9 cellular contexts compared by ENCODE assay signal in genomic region chr4:2756691-2757350, GRCh38. TPM values are rescaled to one million over a fixed set of nuclear protein-coding genes. Genes with fewer than 3 reads are reported as not detected.
DNase-seq lines count a peak whose midpoint lies in the region; ATAC-seq, FAIRE-seq and TF ChIP-seq lines count a peak whose summit lies in the region.
"Had no signal": no experiment of that assay in that cellular context is flagged by ENCODE, and none has a peak within 500 bp of the region (broad histone marks: within the 10 kb centered on the region; RNA-seq: fewer than 3 reads in every experiment).

No MANE protein-coding gene starts in this region.

- peaks cover 9% of the 10 kb centered on the region for H3K36me3 Mint-ChIP-seq in MCF 10A (ENCODE audit: insufficient read depth, unreplicated experiment)
- no peaks in the 10 kb centered on the region for H3K36me3 Mint-ChIP-seq in naive B cell

- FAIRE-seq in RCC 7860 (lab: Jason Lieb, UNC): no peak
- FAIRE-seq: GM18507 had no signal

- H3K27ac Mint-ChIP-seq in MCF 10A (ENCODE audit: low read depth, unreplicated experiment): peak overlapping the region; percentile 16
- peak overlapping the region; percentile 64 to 97 (median 85) for H3K27ac Mint-ChIP-seq in naive B cell

- intact Hi-C loops in MCF 10A (cut with micrococcal nuclease): loop anchor here (2.0 kb wide), 1 partner anchor 180 kb away; no protein-coding TSS in a partner anchor

- peak overlapping the region; percentile 68 for H3K4me3 Mint-ChIP-seq in MCF 10A (ENCODE audit: unreplicated experiment)
- H3K4me3 Mint-ChIP-seq in naive B cell: peak overlapping the region; percentile 76 to 90 (median 82)

- ATAC-seq in HG02943 (IDR thresholded peaks at IDR 0.05; ENCODE audit: low read depth, unreplicated experiment) (peak; percentile 13), naive B cell (ENCODE audit: low read depth in 2 of 2) (no peak), HG03097 (IDR thresholded peaks at IDR 0.05; ENCODE audit: low FRiP score, unreplicated experiment) (no peak), GM21529 (IDR thresholded peaks at IDR 0.05; ENCODE audit: unreplicated experiment) (no peak)

- POLR2A ChIA-PET in AG04450 (lab: Yijun Ruan, JAX): interaction anchor here (0.5 kb wide), 1 partner anchor 898 kb away, joined by 5 read pairs; no protein-coding TSS in a partner anchor
- POLR2A ChIA-PET in MCF 10A (lab: Yijun Ruan, JAX): interaction anchor here (1.0 to 2.0 kb wide), 4 partner anchors 14 to 180 kb away, joined by 4 to 17 read pairs (median 10); no protein-coding TSS in a partner anchor

- H3K9me3 Mint-ChIP-seq in MCF 10A (ENCODE audit: unreplicated experiment) (no peaks in the 10 kb centered on the region), naive B cell (no peaks in the 10 kb centered on the region)

- DNase-seq in AG04450 (ENCODE audit: low read depth, low spot score) (no peak), MCF 10A (ENCODE audit: unreplicated experiment) (no peak), naive B cell (no peak), RCC 7860 (ENCODE audit: low spot score) (no peak)
- DNase-seq in stimulated activated CD4-positive, alpha-beta T cell treated with anti-CD3 and anti-CD28 coated beads, Interleukin-4, amount 100 ng/mL, for 4 hours: no peak

- no TSS peak for BruUV-seq in MCF 10A (replicated peaks; lab: Mats Ljungman, UMichigan)

- no peak overlapping the region for H3K27ac ChIP-seq in AG04450 (ENCODE audit: low read depth, low read length)

- H3K27me3 Mint-ChIP-seq in MCF 10A (ENCODE audit: insufficient read depth, unreplicated experiment) (no peaks in the 10 kb centered on the region), naive B cell (no peaks in the 10 kb centered on the region)

- H3K4me1 Mint-ChIP-seq in MCF 10A (ENCODE audit: insufficient read depth, unreplicated experiment) (peaks cover 23% of the 10 kb centered on the region), naive B cell (peaks cover 20 to 38% (median 31%) of the 10 kb centered on the region in 3 donors)

- no peaks in the 10 kb centered on the region for H3K27me3 ChIP-seq in AG04450 (ENCODE audit: control insufficient read depth, insufficient read depth, low read length)

- no peaks in the 10 kb centered on the region; the same call in 1 of the 2 replicates for H3K9me3 ChIP-seq in AG04450 (ENCODE audit: control insufficient read depth, insufficient read depth, low read length)

- TF ChIP-seq CTCF in AG04450 (IDR thresholded peaks at IDR 0.05; ENCODE audit: low read depth, low read length) (no peak), MCF 10A (IDR thresholded peaks at IDR 0.05; ENCODE audit: unreplicated experiment) (no peak)

- H3K4me3 ChIP-seq in AG04450 (ENCODE audit: low read depth, low read length): peak overlapping the region; percentile 47

- CTCF ChIA-PET in AG04450 (lab: Charles Lee) (interaction anchor here (0.5 to 0.7 kb wide), 2 partner anchors 207 to 222 kb away, joined by 3 read pairs; no protein-coding TSS in a partner anchor), MCF 10A (lab: Yijun Ruan, JAX) (no interaction called here)

RNA-seq across cellular contexts. Expression of gene TNIP2, which starts 0.7 kb away (rescaled TPM):
- polyA plus RNA-seq in AG04450 (2011; rRNA removed) (28.8 and 34.3 TPM in 2 replicates), naive B cell (ENCODE audit: low read depth in 6 of 6) (10 to 100 TPM; 25.4 to 36.2 (median 35.3) TPM)
- polyA minus RNA-seq in AG04450 (2011; rRNA and poly(A)+ RNA removed): 11.8 and 18.6 TPM in 2 replicates
- 40.5 and 46.1 TPM in 2 replicates for total RNA-seq in MCF 10A (2022)

RNA-seq across cellular contexts. Expression of gene SH3BP2, which starts 36.1 kb away (rescaled TPM):
- polyA plus RNA-seq in AG04450 (2011; rRNA removed) (14.8 and 17.2 TPM in 2 replicates), naive B cell (ENCODE audit: low read depth in 6 of 6) (10 to 100 TPM; 14.3 to 91.1 (median 28.7) TPM)
- polyA minus RNA-seq in AG04450 (2011; rRNA and poly(A)+ RNA removed): 30.6 and 36.8 TPM in 2 replicates
- total RNA-seq in MCF 10A (2022): 48.4 and 57.9 TPM in 2 replicates
